In genomic region chr18:45626330-45627203, GRCh38 we compare ENCODE assay signal across 1 cellular context.
TF ChIP-seq lines count a peak whose summit lies in the region.

No MANE protein-coding gene starts in this region.

TF ChIP-seq in SK-N-SH treated with all-trans-retinoic acid at 6 μM for 48 hours, 23 proteins besides CTCF, POLR2A, EP300 and RAD21 (continued from another document):
- TF ChIP-seq CSRNP3 (CRISPR knock-in tag; IDR thresholded peaks at IDR 0.05): no peak
